1 cellular context compared by ENCODE assay signal in genomic region chr3:66473637-66474036, GRCh38.
TF ChIP-seq lines count a peak whose summit lies in the region.

No MANE protein-coding gene starts in this region.

TF ChIP-seq in WTC11, 78 proteins besides CTCF, POLR2A, EP300 and RAD21 (continued from another document):
- TF ChIP-seq, protein P1, sequence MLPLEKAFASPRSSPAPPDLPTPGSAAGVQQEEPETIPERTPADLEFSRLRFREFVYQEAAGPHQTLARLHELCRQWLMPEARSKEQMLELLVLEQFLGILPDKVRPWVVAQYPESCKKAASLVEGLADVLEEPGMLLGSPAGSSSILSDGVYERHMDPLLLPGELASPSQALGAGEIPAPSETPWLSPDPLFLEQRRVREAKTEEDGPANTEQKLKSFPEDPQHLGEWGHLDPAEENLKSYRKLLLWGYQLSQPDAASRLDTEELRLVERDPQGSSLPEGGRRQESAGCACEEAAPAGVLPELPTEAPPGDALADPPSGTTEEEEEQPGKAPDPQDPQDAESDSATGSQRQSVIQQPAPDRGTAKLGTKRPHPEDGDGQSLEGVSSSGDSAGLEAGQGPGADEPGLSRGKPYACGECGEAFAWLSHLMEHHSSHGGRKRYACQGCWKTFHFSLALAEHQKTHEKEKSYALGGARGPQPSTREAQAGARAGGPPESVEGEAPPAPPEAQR (CRISPR knock-in tag; IDR thresholded peaks at IDR 0.05): no peak
- no peak for TF ChIP-seq MXD4 (CRISPR knock-in tag; IDR thresholded peaks at IDR 0.05; ENCODE audit: borderline replicate concordance)
